ENCODE assay signal across 8 cellular contexts in genomic region chr1:89451011-89451410, GRCh38.
DNase-seq lines count a peak whose midpoint lies in the region; ATAC-seq lines count a peak whose summit lies in the region.

No MANE protein-coding gene starts in this region.

- no peak overlapping the region for H3K27ac Mint-ChIP-seq in stimulated activated memory B cell treated with anti-CD40 and anti-IgM and Interleukin-4, amounts not matched to agents 10 μg/mL and 1 μg/mL and 100 μg/mL, for 72 hours

- peak; percentile 93 for ATAC-seq in activated T-cell treated with anti-CD3 and anti-CD28 coated beads, Interleukin-2, amount 50 U/mL, for 4 hours
- peak; percentile 72 for ATAC-seq in HG02973 (IDR thresholded peaks at IDR 0.05; ENCODE audit: unreplicated experiment)
- peak; percentile 64 for ATAC-seq in stimulated activated memory B cell treated with anti-CD40 and anti-IgM and Interleukin-4, amounts not matched to agents 10 μg/mL and 1 μg/mL and 100 μg/mL, for 72 hours

- no peaks in the 10 kb centered on the region for H3K36me3 Mint-ChIP-seq in activated T-cell treated with anti-CD3 and anti-CD28 coated beads, Interleukin-2, amount 50 U/mL, for 4 hours (ENCODE audit: insufficient read depth)
- peaks cover 20% of the 10 kb centered on the region for H3K36me3 Mint-ChIP-seq in stimulated activated memory B cell treated with anti-CD40 and anti-IgM and Interleukin-4, amounts not matched to agents 10 μg/mL and 1 μg/mL and 100 μg/mL, for 72 hours

- no peak for DNase-seq in activated T-cell treated with anti-CD3 and anti-CD28 coated beads, Interleukin-2, amount 50 U/mL, for 4 hours
- DNase-seq in activated T-cell treated with anti-CD3 and anti-CD28 coated beads for 4 hours: no peak
- DNase-seq in activated naive CD4-positive, alpha-beta T cell treated with anti-CD3 and anti-CD28 coated beads, Interleukin-2, amount 50 U/mL, for 16 hours: peak; percentile 21
- no peak for DNase-seq in NCI-H446 treated with DMSO at 0.1 percent for 48 hours (lab: John Stamatoyannopoulos, UW)
- no peak for DNase-seq in NK-92 treated with Interleukin-12 subunit alpha and Interleukin-12 subunit beta, amount 100 ng/mL, for 24 hours (lab: John Stamatoyannopoulos, UW)
- DNase-seq in caudate nucleus (lab: John Stamatoyannopoulos, UW): no peak

- H3K9me3 Mint-ChIP-seq in activated T-cell treated with anti-CD3 and anti-CD28 coated beads, Interleukin-2, amount 50 U/mL, for 4 hours: no peaks in the 10 kb centered on the region
- peaks cover 2% of the 10 kb centered on the region for H3K9me3 Mint-ChIP-seq in stimulated activated memory B cell treated with anti-CD40 and anti-IgM and Interleukin-4, amounts not matched to agents 10 μg/mL and 1 μg/mL and 100 μg/mL, for 72 hours

- peak overlapping the region; percentile 44 for H3K4me3 Mint-ChIP-seq in activated T-cell treated with anti-CD3 and anti-CD28 coated beads, Interleukin-2, amount 50 U/mL, for 4 hours
- no peak overlapping the region for H3K4me3 Mint-ChIP-seq in stimulated activated memory B cell treated with anti-CD40 and anti-IgM and Interleukin-4, amounts not matched to agents 10 μg/mL and 1 μg/mL and 100 μg/mL, for 72 hours

- peaks cover 10% of the 10 kb centered on the region for H3K27me3 Mint-ChIP-seq in activated T-cell treated with anti-CD3 and anti-CD28 coated beads, Interleukin-2, amount 50 U/mL, for 4 hours (ENCODE audit: low read depth)
- peaks cover 29% of the 10 kb centered on the region for H3K27me3 Mint-ChIP-seq in stimulated activated memory B cell treated with anti-CD40 and anti-IgM and Interleukin-4, amounts not matched to agents 10 μg/mL and 1 μg/mL and 100 μg/mL, for 72 hours

- no peak overlapping the region for H3K27ac ChIP-seq in caudate nucleus (ENCODE audit: low read depth, low read length)

- peaks cover 23% of the 10 kb centered on the region for H3K4me1 Mint-ChIP-seq in activated T-cell treated with anti-CD3 and anti-CD28 coated beads, Interleukin-2, amount 50 U/mL, for 4 hours (ENCODE audit: low read depth)
- H3K4me1 Mint-ChIP-seq in stimulated activated memory B cell treated with anti-CD40 and anti-IgM and Interleukin-4, amounts not matched to agents 10 μg/mL and 1 μg/mL and 100 μg/mL, for 72 hours: peaks cover 8% of the 10 kb centered on the region
